In genomic region chr20:32823737-32824588, GRCh38 we compare ENCODE assay signal across 10 cellular contexts. TPM values are rescaled to one million over a fixed set of nuclear protein-coding genes. Genes with fewer than 3 reads are reported as not detected.
A peak's percentile ranks its signal among the peaks of the same experiment; 100 is the strongest.
DNase-seq lines count a peak whose midpoint lies in the region; ATAC-seq and TF ChIP-seq lines count a peak whose summit lies in the region.
"Had no signal": no experiment of that assay in that cellular context is flagged by ENCODE, and none has a peak within 500 bp of the region (broad histone marks: within the 10 kb centered on the region; RNA-seq: fewer than 3 reads in every experiment).

No MANE protein-coding gene starts in this region.

- H3K4me3 ChIP-seq in cardiac fibroblast (replicated peaks in 1 of 2; ENCODE audit: low read depth in 2 of 2, low read length in 2 of 2) (no peak overlapping the region), neutrophil (ENCODE audit: low read depth in 1 of 2, low read length in 1 of 2) (no peak overlapping the region)

- H3K36me3 Mint-ChIP-seq in Calu3 (ENCODE audit: insufficient read depth, unreplicated experiment), result peaks cover 71% of the 10 kb centered on the region

- H3K4me1 Mint-ChIP-seq in Calu3 (ENCODE audit: low read depth, unreplicated experiment), result peaks cover 52% of the 10 kb centered on the region

- H3K27me3 ChIP-seq in neutrophil, result no peaks in the 10 kb centered on the region

- BruUV-seq in Calu3 (replicated peaks; lab: Mats Ljungman, UMichigan), result no TSS peak

- no peaks in the 10 kb centered on the region for H3K9me3 ChIP-seq in neutrophil

- peak overlapping the region; percentile 61 for H3K27ac ChIP-seq in neutrophil

- H3K4me1 ChIP-seq in neutrophil (ENCODE audit: control insufficient read depth in 1 of 2, insufficient read depth in 1 of 2, low read depth in 1 of 2, low read length in 1 of 2), result peaks cover 44 to 48% of the 10 kb centered on the region in 2 experiments

- ATAC-seq in GM18505 (IDR thresholded peaks at IDR 0.05; ENCODE audit: unreplicated experiment), result no peak
- ATAC-seq: left colon had no signal

- TF ChIP-seq CTCF in Calu3 (IDR thresholded peaks at IDR 0.05; ENCODE audit: unreplicated experiment), result no peak
- TF ChIP-seq CTCF in cardiac fibroblast (IDR thresholded peaks at IDR 0.05; ENCODE audit: low read depth, low read length), result no peak
- TF ChIP-seq CTCF in neutrophil (IDR thresholded peaks at IDR 0.05), result no peak
- TF ChIP-seq CTCF in GM20000 (IDR thresholded peaks at IDR 0.05; ENCODE audit: extremely low read depth, missing control alignments), result no peak

- H3K27ac Mint-ChIP-seq in Calu3 (ENCODE audit: unreplicated experiment), result peak overlapping the region; percentile 9

- H3K4me3 Mint-ChIP-seq in Calu3 (ENCODE audit: low read depth, unreplicated experiment), result no peak overlapping the region

- H3K27me3 Mint-ChIP-seq in Calu3 (ENCODE audit: unreplicated experiment), result no peaks in the 10 kb centered on the region

- CTCF ChIA-PET in Calu3 (lab: Charles Lee), result interaction anchor here (0.7 to 1.0 kb wide), 3 partner anchors 34 to 603 kb away, joined by 3 to 4 read pairs (median 3); no protein-coding TSS in a partner anchor

- intact Hi-C loops in Calu3 (cut with micrococcal nuclease; ENCODE audit: unreplicated experiment), result loop anchor here (2.0 kb wide), 1 partner anchor 33 kb away; no protein-coding TSS in a partner anchor

- H3K36me3 ChIP-seq in neutrophil, result peaks cover 26% of the 10 kb centered on the region

- DNase-seq in Calu3 (no peak), M059J (ENCODE audit: low read depth) (peak; percentile 40), cardiac fibroblast (ENCODE audit: low read depth in 2 of 2) (peak; percentile 21 to 40), GM20000 (ENCODE audit: low spot score) (no peak), C1 segment of cervical spinal cord (lab: John Stamatoyannopoulos, UW) (no peak), NCI-H1105 treated with DMSO at 0.1 percent for 48 hours (lab: John Stamatoyannopoulos, UW) (no peak)
- DNase-seq: left colon, NCI-H774 had no signal

- no peaks in the 10 kb centered on the region for H3K9me3 Mint-ChIP-seq in Calu3 (ENCODE audit: low read depth, unreplicated experiment)

- no peak for TF ChIP-seq POLR2A in GM18505 (IDR thresholded peaks at IDR 0.05; ENCODE audit: borderline replicate concordance, extremely low read depth, insufficient read depth, insufficient read length)

RNA-seq across cellular contexts. Expression of gene MAPRE1, which starts 4.2 kb away (rescaled TPM):
- 205 and 211 TPM in 2 replicates for total RNA-seq in Calu3 (2022)
- total RNA-seq in M059J (2014; rRNA removed; shearing (Covaris generic)), result 216 and 278 TPM in 2 replicates

RNA-seq across cellular contexts. Expression of gene EFCAB8, which starts 34.8 kb away (rescaled TPM):
- total RNA-seq in Calu3 (2022), result 1.1 and 2.5 TPM in 2 replicates
- total RNA-seq in M059J (2014; rRNA removed; shearing (Covaris generic)), result not detected in 2 replicates

Comparison
In these comparisons a context has a peak if more than half of its experiments do, and no peak if none do; other contexts are left out.
1. DNase-seq: peak in M059J (single experiment) and cardiac fibroblast (2 of 2); none in Calu3 (single experiment), GM20000 (single experiment), C1 segment of cervical spinal cord (0 of 14) and NCI-H1105 treated with DMSO at 0.1 percent for 48 hours (single experiment).